9 cellular contexts compared by ENCODE assay signal in genomic region chr15:81265256-81265943, GRCh38. TPM values are rescaled to one million over a fixed set of nuclear protein-coding genes. Genes with fewer than 3 reads are reported as not detected.
DNase-seq lines count a peak whose midpoint lies in the region; ATAC-seq and TF ChIP-seq lines count a peak whose summit lies in the region.
"Had no signal": no experiment of that assay in that cellular context is flagged by ENCODE, and none has a peak within 500 bp of the region (broad histone marks: within the 10 kb centered on the region; RNA-seq: fewer than 3 reads in every experiment).

No MANE protein-coding gene starts in this region.

- H3K9me3 ChIP-seq in upper lobe of right lung (no peaks in the 10 kb centered on the region), vagina (no peaks in the 10 kb centered on the region)
- H3K9me3 ChIP-seq: thoracic aorta had no signal

- no peaks in the 10 kb centered on the region for H3K36me3 Mint-ChIP-seq in activated naive CD4-positive, alpha-beta T cell treated with anti-CD3 and anti-CD28 coated beads, Interleukin-2, amount 50 U/mL, for 24 hours

- H3K4me1 ChIP-seq in upper lobe of right lung = peaks cover 15% of the 10 kb centered on the region
- H3K4me1 ChIP-seq in vagina = peaks cover 15% of the 10 kb centered on the region

- ATAC-seq in upper lobe of right lung = peak; percentile 16
- ATAC-seq in GM21447 (IDR thresholded peaks at IDR 0.05; ENCODE audit: unreplicated experiment) = no peak

- DNase-seq in activated naive CD4-positive, alpha-beta T cell treated with Interleukin-2 at 50 U/mL for 16 hours = no peak
- DNase-seq in NB4 (ENCODE audit: low read depth) (no peak), germinal center (ENCODE audit: low spot score) (peak; percentile 17), upper lobe of right lung (no peak), vagina (ENCODE audit: extremely low spot score in 2 of 2) (no peak)
- DNase-seq in stimulated activated CD4-positive, alpha-beta T cell treated with anti-CD3 and anti-CD28 coated beads, Interleukin-1b, Interleukin-23, amount 100 ng/mL, for 48 hours = no peak

- no peaks in the 10 kb centered on the region for H3K9me3 Mint-ChIP-seq in activated naive CD4-positive, alpha-beta T cell treated with anti-CD3 and anti-CD28 coated beads, Interleukin-2, amount 50 U/mL, for 24 hours

- H3K27ac ChIP-seq in upper lobe of right lung (no peak overlapping the region), vagina (no peak overlapping the region)
- H3K27ac ChIP-seq: thoracic aorta had no signal

- no peak overlapping the region for H3K27ac Mint-ChIP-seq in activated naive CD4-positive, alpha-beta T cell treated with anti-CD3 and anti-CD28 coated beads, Interleukin-2, amount 50 U/mL, for 24 hours

- TF ChIP-seq POLR2A in NB4 (IDR thresholded peaks at IDR 0.05; ENCODE audit: extremely low read depth, insufficient read length) = no peak
- TF ChIP-seq POLR2A in vagina (IDR thresholded peaks at IDR 0.05) = no peak

- peak overlapping the region; percentile 83 for H3K4me3 Mint-ChIP-seq in activated naive CD4-positive, alpha-beta T cell treated with anti-CD3 and anti-CD28 coated beads, Interleukin-2, amount 50 U/mL, for 24 hours

- intact Hi-C loops in upper lobe of right lung (cut with DNase I) = loop anchor here (5.0 to 10.0 kb wide), 3 partner anchors 111 to 271 kb away; no protein-coding TSS in a partner anchor
- intact Hi-C loops in vagina (cut with DNase I) = loop anchor here (5.0 kb wide), 2 partner anchors 103 to 158 kb away; no protein-coding TSS in a partner anchor

- H3K27me3 Mint-ChIP-seq in activated naive CD4-positive, alpha-beta T cell treated with anti-CD3 and anti-CD28 coated beads, Interleukin-2, amount 50 U/mL, for 24 hours = no peaks in the 10 kb centered on the region

- H3K36me3 ChIP-seq in upper lobe of right lung (peaks cover 15% of the 10 kb centered on the region), vagina (no peaks in the 10 kb centered on the region)
- H3K36me3 ChIP-seq: thoracic aorta had no signal

- H3K27me3 ChIP-seq in upper lobe of right lung = no peaks in the 10 kb centered on the region
- no peaks in the 10 kb centered on the region for H3K27me3 ChIP-seq in vagina

- peaks cover 32% of the 10 kb centered on the region for H3K4me1 Mint-ChIP-seq in activated naive CD4-positive, alpha-beta T cell treated with anti-CD3 and anti-CD28 coated beads, Interleukin-2, amount 50 U/mL, for 24 hours

- TF ChIP-seq CTCF in NB4 (IDR thresholded peaks at IDR 0.05; ENCODE audit: low read depth, low read length) (no peak), upper lobe of right lung (IDR thresholded peaks at IDR 0.05) (no peak), vagina (IDR thresholded peaks at IDR 0.05) (no peak)

- H3K4me3 ChIP-seq in NB4 (ENCODE audit: low read depth, low read length) (peak overlapping the region; percentile 27), upper lobe of right lung (no peak overlapping the region), vagina (no peak overlapping the region)
- H3K4me3 ChIP-seq: thoracic aorta had no signal

RNA-seq across cellular contexts. Expression of gene STARD5, which starts 58.5 kb away (rescaled TPM):
- 5.4 TPM for total RNA-seq in upper lobe of right lung
- 28.0 TPM for total RNA-seq in vagina
